In genomic region chr17:82575822-82576221, GRCh38 we compare ENCODE assay signal across 5 cellular contexts. TPM values are rescaled to one million over a fixed set of nuclear protein-coding genes. Genes with fewer than 3 reads are reported as not detected.
A peak's percentile ranks its signal among the peaks of the same experiment; 100 is the strongest.
DNase-seq lines count a peak whose midpoint lies in the region; ATAC-seq, FAIRE-seq and TF ChIP-seq lines count a peak whose summit lies in the region.
"Not testable (repeated sequence)": the region's sequence is repeated elsewhere in the genome, so short reads cannot be mapped to it uniquely, and the experiment has no call there.

No MANE protein-coding gene starts in this region.

- H3K36me3 ChIP-seq in GM12878 (ENCODE audit: control insufficient read depth in 2 of 2, insufficient read depth in 2 of 2, low read length in 1 of 2) (peaks cover 12 to 30% of the 10 kb centered on the region in 2 experiments), endodermal cell (ENCODE audit: control insufficient read depth, insufficient read depth, low read length) (peaks cover 70% of the 10 kb centered on the region), HepG2 (replicated peaks in 1 of 2; ENCODE audit: control insufficient read depth in 1 of 2, insufficient read depth in 2 of 2, low read length in 2 of 2) (peaks cover 42 to 77% of the 10 kb centered on the region in 2 experiments)

- not testable (repeated sequence) for H3K27ac ChIP-seq in H9 (ENCODE audit: insufficient read length, low read depth, low read length); GM12878 (ENCODE audit: control insufficient read depth, insufficient read depth); endodermal cell (ENCODE audit: low read depth, low read length); HepG2 (ENCODE audit: extremely low read length, insufficient read depth, low read length)

- H3K18ac ChIP-seq in H9 (ENCODE audit: insufficient read length, low read depth, low read length), result not testable (repeated sequence)

- TF ChIP-seq EP300 in GM12878 (IDR thresholded peaks at IDR 0.05; ENCODE audit: borderline replicate concordance in 1 of 2, control insufficient read depth in 1 of 2, low read depth in 2 of 2, low read length in 2 of 2); HepG2 (IDR thresholded peaks at IDR 0.05; ENCODE audit: low read depth in 2 of 2, low read length in 2 of 2); HepG2 (CRISPR knock-in tag; IDR thresholded peaks at IDR 0.05; ENCODE audit: borderline replicate concordance): not testable (repeated sequence)

- not testable (repeated sequence) for H4K20me1 ChIP-seq in H9 (ENCODE audit: control insufficient read depth, insufficient read depth, insufficient read length); GM12878 (ENCODE audit: control insufficient read depth, insufficient read depth); HepG2 (ENCODE audit: insufficient read depth, low read length)

- not testable (repeated sequence) for H3K4me1 ChIP-seq in H9 (ENCODE audit: insufficient read depth, low read length); GM12878 (ENCODE audit: control insufficient read depth, insufficient read depth, low read length); endodermal cell (ENCODE audit: control insufficient read depth, insufficient read depth, low read length); HepG2 (ENCODE audit: insufficient read depth, low read length)

- H2BK5ac ChIP-seq in H9 (ENCODE audit: insufficient read length, low read length), result not testable (repeated sequence)

- not testable (repeated sequence) for BruUV-seq in GM12878 (replicated peaks; lab: Mats Ljungman, UMichigan); HepG2 (replicated peaks; lab: Mats Ljungman, UMichigan)

- not testable (repeated sequence) for FAIRE-seq in GM12878 (lab: Jason Lieb, UNC); HepG2 (lab: Jason Lieb, UNC)

- RAD21 ChIA-PET in GM12878 (lab: Charles Lee; ENCODE audit: unreplicated experiment), result not testable (repeated sequence)

- H3K79me2 ChIP-seq in H9 (ENCODE audit: insufficient read depth, low read length); GM12878 (ENCODE audit: control insufficient read depth, insufficient read depth, low read length): not testable (repeated sequence)
- peaks cover 35% of the 10 kb centered on the region for H3K79me2 ChIP-seq in HepG2 (ENCODE audit: insufficient read depth, low read length)

- H3K23ac ChIP-seq in H9 (ENCODE audit: insufficient read length, low read depth, low read length), result not testable (repeated sequence)

- H2BK15ac ChIP-seq in H9 (ENCODE audit: low read depth, low read length), result not testable (repeated sequence)

- H3K4me3 ChIP-seq in GM12878; endodermal cell (ENCODE audit: low read length); HepG2 (replicated peaks in 1 of 3; ENCODE audit: insufficient read depth in 1 of 3, low read depth in 2 of 3, low read length in 3 of 3): not testable (repeated sequence)

- H3K4ac ChIP-seq in H9 (ENCODE audit: low read depth, low read length), result not testable (repeated sequence)

- not testable (repeated sequence) for H2BK120ac ChIP-seq in H9 (ENCODE audit: low read depth, low read length, poor library complexity, severe bottlenecking)

- not testable (repeated sequence) for H2AFZ ChIP-seq in H9 (ENCODE audit: low read length); GM12878 (ENCODE audit: control insufficient read depth, low read depth, low read length); HepG2 (ENCODE audit: low read length)

- H3K56ac ChIP-seq in H9 (ENCODE audit: insufficient read length, low read depth, low read length), result not testable (repeated sequence)

- in situ Hi-C loops in GM12878 (cut with MboI); HepG2 (cut with HindIII; ENCODE audit: extremely low pct_ligation_motif_present, low pct_unique_long_range_greater_than_20kb): not testable (repeated sequence)

- WGBS in H9 (ENCODE audit: extremely low coverage, insufficient read length, low lambda C conversion rate), result no CpG with 5 or more reads among the region's 48 CpGs
- 98% methylated on average over 16 of the region's 48 CpGs for WGBS in GM12878 (ENCODE audit: insufficient coverage, insufficient replicate concordance, low lambda C conversion rate, missing lambda C conversion rate)
- 94 to 98% methylated on average over 6 to 20 of the region's 48 CpGs for WGBS in endodermal cell (ENCODE audit: insufficient coverage in 1 of 2, insufficient read length in 1 of 2), 2 experiments
- WGBS in HepG2 (ENCODE audit: low lambda C conversion rate), result 97% methylated on average over 31 of the region's 48 CpGs

- CTCF ChIA-PET in GM12878 (lab: Yijun Ruan, JAX); HepG2 (lab: Yijun Ruan, JAX; ENCODE audit: low intra/inter-chr PET ratio, low total read pairs): not testable (repeated sequence)

- H3T11ph ChIP-seq in H9 (ENCODE audit: low read length), result not testable (repeated sequence)

- H4K8ac ChIP-seq in H9 (replicated peaks; ENCODE audit: insufficient read length, low read depth, low read length), result not testable (repeated sequence)

- SMC1A ChIA-PET in GM12878 (lab: Charles Lee; ENCODE audit: uncharacterized antibody, unreplicated experiment), result not testable (repeated sequence)

- not testable (repeated sequence) for TF ChIP-seq CTCF in H9 (conservative IDR thresholded peaks at IDR 0.05); GM12878 (IDR thresholded peaks at IDR 0.05 in 2 of 3, conservative IDR thresholded peaks at IDR 0.05 in 1 of 3; ENCODE audit: control insufficient read depth in 2 of 3, extremely low read depth in 1 of 3, insufficient read depth in 1 of 3, low read depth in 3 of 3, low read length in 3 of 3); endodermal cell (conservative IDR thresholded peaks at IDR 0.05); HepG2 (CRISPR knock-in tag; IDR thresholded peaks at IDR 0.05)

- H3K14ac ChIP-seq in H9 (ENCODE audit: insufficient read depth, low read length), result not testable (repeated sequence)

- H3K79me1 ChIP-seq in H9 (ENCODE audit: insufficient read depth, low read depth, low read length, poor library complexity, severe bottlenecking), result not testable (repeated sequence)

- not testable (repeated sequence) for H3K9me3 Mint-ChIP-seq in H9; endodermal cell; stimulated activated naive CD8-positive, alpha-beta T cell treated with anti-CD3 and anti-CD28 coated beads, Interleukin-15, Interleukin-2, amounts not matched to agents 100 ng/mL and 50 ng/mL, for 24 hours

- H3K36me3 Mint-ChIP-seq in H9 (ENCODE audit: insufficient read depth in 1 of 3, low read depth in 3 of 3) (peaks cover 31 to 63% (median 58%) of the 10 kb centered on the region in 3 experiments), endodermal cell (ENCODE audit: low read depth) (peaks cover 59% of the 10 kb centered on the region)
- peaks cover 48% of the 10 kb centered on the region for H3K36me3 Mint-ChIP-seq in stimulated activated naive CD8-positive, alpha-beta T cell treated with anti-CD3 and anti-CD28 coated beads, Interleukin-15, Interleukin-2, amounts not matched to agents 100 ng/mL and 50 ng/mL, for 24 hours (ENCODE audit: low read depth)

- not testable (repeated sequence) for H3K9ac ChIP-seq in H9 (ENCODE audit: extremely low read depth, insufficient read length, low read length); GM12878 (ENCODE audit: control insufficient read depth, insufficient read depth, low read length); endodermal cell (ENCODE audit: extremely low read depth, low read length, poor library complexity, severe bottlenecking); HepG2 (ENCODE audit: insufficient read depth, low read depth, low read length)

- H3K4me2 ChIP-seq in H9 (ENCODE audit: insufficient read depth, insufficient read length, low read length); GM12878 (ENCODE audit: control insufficient read depth, insufficient read depth); HepG2 (ENCODE audit: low read depth, low read length): not testable (repeated sequence)

- H4K5ac ChIP-seq in H9 (ENCODE audit: insufficient read length, low read depth, low read length), result not testable (repeated sequence)

- intact Hi-C loops in GM12878 (cut with micrococcal nuclease; ENCODE audit: unreplicated experiment); HepG2 (cut with micrococcal nuclease; ENCODE audit: unreplicated experiment): not testable (repeated sequence)

- H3K27ac Mint-ChIP-seq in H9 (peak overlapping the region in 2 of 3 experiments; percentile 3 to 78; a peak in 2 of 7 replicates), endodermal cell (peak overlapping the region; percentile 82)
- H3K27ac Mint-ChIP-seq in stimulated activated naive CD8-positive, alpha-beta T cell treated with anti-CD3 and anti-CD28 coated beads, Interleukin-15, Interleukin-2, amounts not matched to agents 100 ng/mL and 50 ng/mL, for 24 hours, result peak overlapping the region; percentile 45

- not testable (repeated sequence) for H4K91ac ChIP-seq in H9 (ENCODE audit: insufficient read length, low read depth, low read length)

- H3K27me3 Mint-ChIP-seq in H9 (ENCODE audit: low read depth); endodermal cell (ENCODE audit: insufficient read depth); stimulated activated naive CD8-positive, alpha-beta T cell treated with anti-CD3 and anti-CD28 coated beads, Interleukin-15, Interleukin-2, amounts not matched to agents 100 ng/mL and 50 ng/mL, for 24 hours: not testable (repeated sequence)

- not testable (repeated sequence) for ATAC-seq in GM12878, HepG2

- H3K9me3 ChIP-seq in H9 (ENCODE audit: control insufficient read depth, low read depth, low read length); GM12878 (replicated peaks; ENCODE audit: control insufficient read depth, insufficient read depth, low read length); endodermal cell (ENCODE audit: control insufficient read depth, low read length); HepG2 (ENCODE audit: low read length): not testable (repeated sequence)

- not testable (repeated sequence) for TF ChIP-seq RAD21 in GM12878 (IDR thresholded peaks at IDR 0.05; ENCODE audit: insufficient read depth, low read depth, low read length); HepG2 (CRISPR knock-in tag; IDR thresholded peaks at IDR 0.05)

- not testable (repeated sequence) for H2BK20ac ChIP-seq in H9 (ENCODE audit: low read depth, low read length, poor library complexity, severe bottlenecking)

- not testable (repeated sequence) for H3K27me3 ChIP-seq in H9 (ENCODE audit: insufficient read depth, low read length); GM12878 (replicated peaks in 1 of 2; ENCODE audit: control insufficient read depth in 2 of 2, insufficient read depth in 2 of 2, low read length in 1 of 2); endodermal cell (ENCODE audit: control insufficient read depth, insufficient read depth, low read length, poor library complexity, severe bottlenecking); HepG2 (ENCODE audit: control insufficient read depth in 1 of 2, insufficient read depth in 2 of 2, low read length in 2 of 2)

- H3K4me3 Mint-ChIP-seq in H9; endodermal cell; stimulated activated naive CD8-positive, alpha-beta T cell treated with anti-CD3 and anti-CD28 coated beads, Interleukin-15, Interleukin-2, amounts not matched to agents 100 ng/mL and 50 ng/mL, for 24 hours: not testable (repeated sequence)

- 0 out of 2 replicates have a peak, but pooled peaks have one; percentile 29 for TF ChIP-seq POLR2A in GM12878 (IDR thresholded peaks at IDR 0.05; ENCODE audit: low read depth, low read length)
- TF ChIP-seq POLR2A in HepG2 (IDR thresholded peaks at IDR 0.05; ENCODE audit: insufficient read depth in 1 of 2, low read depth in 2 of 2, low read length in 2 of 2), result not testable (repeated sequence)

- not testable (repeated sequence) for DNase-seq in H9; GM12878 (ENCODE audit: low read depth, low spot score); endodermal cell; HepG2 (ENCODE audit: low spot score)

- not testable (repeated sequence) for H3K23me2 ChIP-seq in H9 (ENCODE audit: insufficient read length, low read depth, low read length, poor library complexity, severe bottlenecking)

- not testable (repeated sequence) for H3K4me1 Mint-ChIP-seq in H9; endodermal cell; stimulated activated naive CD8-positive, alpha-beta T cell treated with anti-CD3 and anti-CD28 coated beads, Interleukin-15, Interleukin-2, amounts not matched to agents 100 ng/mL and 50 ng/mL, for 24 hours (ENCODE audit: low read depth)

- POLR2A ChIA-PET in GM12878 (lab: Charles Lee); HepG2 (lab: Yijun Ruan, JAX): not testable (repeated sequence)

- not testable (repeated sequence) for H2AK5ac ChIP-seq in H9 (ENCODE audit: insufficient read length, low read length)

- H2BK12ac ChIP-seq in H9 (ENCODE audit: insufficient read length, low read depth, low read length), result not testable (repeated sequence)

RNA-seq across cellular contexts. Expression of gene FOXK2, which starts 56.3 kb away (rescaled TPM):
- 59.6 and 72.0 TPM in 2 replicates for total RNA-seq in H9 (2021)
- 85.5 and 97.1 TPM in 2 replicates for total RNA-seq in GM12878 (2013; cell fraction: nucleolus; rRNA removed)
- total RNA-seq in GM12878 (2014; rRNA removed), result 32.2 and 35.9 TPM in 2 replicates
- 32.3 and 32.9 TPM in 2 replicates for total RNA-seq in GM12878 (2014; rRNA removed; fragmentation: Illumina TruSeq; extraction: Trizol)
- 56.8 and 58.3 TPM in 2 replicates for total RNA-seq in GM12878 (2021)
- 10.7 TPM for polyA plus RNA-seq in GM12878 (2011; ENCODE audit: low read depth)
- 26.8 and 36.6 TPM in 2 replicates for polyA plus RNA-seq in GM12878 (2011; rRNA removed)
- polyA plus RNA-seq in GM12878 (2011; cell fraction: cytosol; rRNA removed), result 26.3 and 29.4 TPM in 2 replicates
- 32.3 and 46.0 TPM in 2 replicates for polyA plus RNA-seq in GM12878 (2011; cell fraction: nucleus; rRNA removed)
- polyA plus RNA-seq in GM12878 (2012), result 20.2 and 24.0 TPM in 2 replicates
- polyA plus RNA-seq in GM12878 (2014; fragmentation: Illumina TruSeq; extraction: Trizol), result 23.0 and 39.7 TPM in 2 replicates
- polyA plus RNA-seq in GM12878 (2014; fragmentation: Nextera tagmentation; extraction: Ambion mirVana), result 1 to 10 TPM; 2.4 to 3.8 TPM
- polyA plus RNA-seq in GM12878 (2014; rRNA removed), result 38.3 and 42.3 TPM in 2 replicates
- polyA plus RNA-seq in GM12878 (2016; fragmentation: Nextera tagmentation; extraction: Ambion mirVana), result 1 to 10 TPM; 2.7 to 5.6 TPM
- polyA minus RNA-seq in GM12878 (2011; rRNA and poly(A)+ RNA removed), result 27.4 and 46.1 TPM in 2 replicates
- polyA minus RNA-seq in GM12878 (2011; cell fraction: cytosol; rRNA and poly(A)+ RNA removed), result 31.4 and 38.8 TPM in 2 replicates
- 23.0 and 45.1 TPM in 2 replicates for polyA minus RNA-seq in GM12878 (2011; cell fraction: nucleus; rRNA and poly(A)+ RNA removed)
- total RNA-seq in endodermal cell, result 10 to 100 TPM; 67.2 to 68.1 TPM
- polyA plus RNA-seq in endodermal cell (2013, experiment 1 of 2), result 58.7 TPM
- polyA plus RNA-seq in endodermal cell (2013, experiment 2 of 2), result 53.1 TPM
- total RNA-seq in HepG2 (2016; rRNA removed; fragmentation: Illumina TruSeq; extraction: Trizol), result 47.7 and 67.2 TPM in 2 replicates
- total RNA-seq in HepG2 (2016; cell fraction: cytosol; rRNA removed; fragmentation: Illumina TruSeq; extraction: Trizol; ENCODE audit: low read depth), result 118 and 125 TPM in 2 replicates
- total RNA-seq in HepG2 (2016; cell fraction: insoluble cytoplasmic fraction; rRNA removed; fragmentation: Illumina TruSeq; extraction: Trizol), result 39.3 and 64.3 TPM in 2 replicates
- 103 and 104 TPM in 2 replicates for total RNA-seq in HepG2 (2016; cell fraction: membrane; rRNA removed; fragmentation: Illumina TruSeq; extraction: Trizol)
- total RNA-seq in HepG2 (2016; cell fraction: nucleus; rRNA removed; fragmentation: Illumina TruSeq; extraction: Trizol), result 38.8 and 51.8 TPM in 2 replicates
- polyA plus RNA-seq in HepG2 (2011; rRNA removed), result 67.1 and 73.1 TPM in 2 replicates
- 53.2 and 56.1 TPM in 2 replicates for polyA plus RNA-seq in HepG2 (2011; cell fraction: cytosol; rRNA removed)
- polyA plus RNA-seq in HepG2 (2011; cell fraction: nucleus; rRNA removed), result 50.7 and 52.2 TPM in 2 replicates
- polyA plus RNA-seq in HepG2 (2012), result 78.2 and 88.0 TPM in 2 replicates
- polyA plus RNA-seq in HepG2 (2016; cell fraction: cytosol; fragmentation: Illumina TruSeq; extraction: Trizol; ENCODE audit: low read depth), result 38.6 and 41.3 TPM in 2 replicates
- polyA plus RNA-seq in HepG2 (2016; cell fraction: insoluble cytoplasmic fraction; fragmentation: Illumina TruSeq; extraction: Trizol; ENCODE audit: low read depth), result 59.9 and 75.2 TPM in 2 replicates
- polyA plus RNA-seq in HepG2 (2016; cell fraction: membrane; fragmentation: Illumina TruSeq; extraction: Trizol; ENCODE audit: low read depth), result 80.8 and 99.2 TPM in 2 replicates
- 80.4 and 81.2 TPM in 2 replicates for polyA plus RNA-seq in HepG2 (2016; cell fraction: nucleus; fragmentation: Illumina TruSeq; extraction: Trizol; ENCODE audit: insufficient read depth, low read depth)
- polyA minus RNA-seq in HepG2 (2011; rRNA and poly(A)+ RNA removed; ENCODE audit: low replicate concordance), result 83.4 and 116 TPM in 2 replicates
- polyA minus RNA-seq in HepG2 (2011; cell fraction: cytosol; rRNA and poly(A)+ RNA removed), result 74.6 and 79.0 TPM in 2 replicates
- polyA minus RNA-seq in HepG2 (2011; cell fraction: nucleus; rRNA and poly(A)+ RNA removed), result 55.5 and 74.1 TPM in 2 replicates
